ENCODE assay signal across 1 cellular context in the genomic region with DNA sequence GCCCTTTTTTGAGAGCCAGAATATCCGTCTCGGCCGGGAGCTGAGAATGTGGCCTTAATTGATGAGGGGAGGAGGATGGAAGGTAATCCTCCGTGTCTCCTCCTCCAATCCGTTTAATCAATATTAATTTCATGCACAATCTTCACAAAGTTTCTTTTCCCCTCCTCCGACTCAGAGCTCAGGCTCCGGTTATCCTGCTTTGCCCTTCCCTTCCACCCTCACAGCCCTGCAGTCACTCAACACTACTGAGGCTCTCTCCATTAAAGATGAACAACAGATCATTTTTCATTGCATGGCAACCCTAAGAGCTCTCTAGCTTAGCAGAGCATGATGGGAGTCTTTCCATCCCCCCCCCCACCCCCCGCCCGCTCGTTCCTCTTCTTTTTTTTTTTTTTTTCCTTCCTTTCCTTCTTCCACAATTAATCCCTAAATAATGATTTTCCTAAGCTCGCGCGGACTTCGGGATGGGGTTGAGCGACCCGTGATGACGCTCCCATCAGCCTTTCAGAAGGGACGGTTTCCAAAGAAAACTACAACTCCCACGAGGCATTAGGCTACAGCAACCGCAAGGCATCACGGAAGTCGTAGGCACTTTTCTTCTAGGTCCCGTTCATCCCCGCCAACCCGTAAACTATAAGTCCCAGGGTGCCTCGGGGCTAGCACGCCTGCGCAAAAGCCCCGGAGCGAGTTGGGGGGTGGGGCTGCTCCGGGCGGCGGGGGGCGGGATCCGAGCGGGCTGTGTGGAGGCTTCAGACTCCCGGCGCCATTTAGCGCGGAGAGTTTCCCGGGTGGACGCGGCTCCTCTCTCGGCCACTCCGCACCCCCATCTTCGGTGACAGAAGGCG.
TF ChIP-seq lines count a peak whose summit lies in the region.

A gene (plus strand): TSS at position 752 of the 845 bp plus-strand sequence. CDS start 987 bp downstream, outside the sequence.

TF ChIP-seq in K562, 482 proteins besides CTCF, POLR2A, EP300 and RAD21 (continued from another document and continues in another):
- TF ChIP-seq, protein P1, sequence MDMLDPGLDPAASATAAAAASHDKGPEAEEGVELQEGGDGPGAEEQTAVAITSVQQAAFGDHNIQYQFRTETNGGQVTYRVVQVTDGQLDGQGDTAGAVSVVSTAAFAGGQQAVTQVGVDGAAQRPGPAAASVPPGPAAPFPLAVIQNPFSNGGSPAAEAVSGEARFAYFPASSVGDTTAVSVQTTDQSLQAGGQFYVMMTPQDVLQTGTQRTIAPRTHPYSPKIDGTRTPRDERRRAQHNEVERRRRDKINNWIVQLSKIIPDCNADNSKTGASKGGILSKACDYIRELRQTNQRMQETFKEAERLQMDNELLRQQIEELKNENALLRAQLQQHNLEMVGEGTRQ (CRISPR knock-in tag; IDR thresholded peaks at IDR 0.05) = no peak
- TF ChIP-seq, protein P2, sequence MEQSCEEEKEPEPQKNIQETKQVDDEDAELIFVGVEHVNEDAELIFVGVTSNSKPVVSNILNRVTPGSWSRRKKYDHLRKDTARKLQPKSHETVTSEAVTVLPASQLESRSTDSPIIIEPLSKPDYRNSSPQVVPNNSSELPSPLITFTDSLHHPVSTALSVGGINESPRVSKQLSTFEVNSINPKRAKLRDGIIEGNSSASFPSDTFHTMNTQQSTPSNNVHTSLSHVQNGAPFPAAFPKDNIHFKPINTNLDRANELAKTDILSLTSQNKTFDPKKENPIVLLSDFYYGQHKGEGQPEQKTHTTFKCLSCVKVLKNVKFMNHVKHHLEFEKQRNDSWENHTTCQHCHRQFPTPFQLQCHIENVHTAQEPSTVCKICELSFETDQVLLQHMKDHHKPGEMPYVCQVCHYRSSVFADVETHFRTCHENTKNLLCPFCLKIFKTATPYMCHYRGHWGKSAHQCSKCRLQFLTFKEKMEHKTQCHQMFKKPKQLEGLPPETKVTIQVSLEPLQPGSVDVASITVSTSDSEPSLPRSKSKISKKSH (CRISPR knock-in tag; IDR thresholded peaks at IDR 0.05) = no peak
- no peak for TF ChIP-seq IRF2 (CRISPR knock-in tag; IDR thresholded peaks at IDR 0.05)
- no peak for TF ChIP-seq POLR3A (IDR thresholded peaks at IDR 0.05; ENCODE audit: borderline replicate concordance, extremely low read depth, insufficient read depth, insufficient read length)
- TF ChIP-seq, protein P3, sequence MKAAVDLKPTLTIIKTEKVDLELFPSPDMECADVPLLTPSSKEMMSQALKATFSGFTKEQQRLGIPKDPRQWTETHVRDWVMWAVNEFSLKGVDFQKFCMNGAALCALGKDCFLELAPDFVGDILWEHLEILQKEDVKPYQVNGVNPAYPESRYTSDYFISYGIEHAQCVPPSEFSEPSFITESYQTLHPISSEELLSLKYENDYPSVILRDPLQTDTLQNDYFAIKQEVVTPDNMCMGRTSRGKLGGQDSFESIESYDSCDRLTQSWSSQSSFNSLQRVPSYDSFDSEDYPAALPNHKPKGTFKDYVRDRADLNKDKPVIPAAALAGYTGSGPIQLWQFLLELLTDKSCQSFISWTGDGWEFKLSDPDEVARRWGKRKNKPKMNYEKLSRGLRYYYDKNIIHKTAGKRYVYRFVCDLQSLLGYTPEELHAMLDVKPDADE (conservative IDR thresholded peaks at IDR 0.05; ENCODE audit: control insufficient read depth, low read depth, low read length) = peak; percentile 97; the same call in 1 of the 2 replicates
- TF ChIP-seq MAFK (IDR thresholded peaks at IDR 0.05; ENCODE audit: low read length) = no peak
- peak; percentile 30 for TF ChIP-seq GABPA (tag; conservative IDR thresholded peaks at IDR 0.05; ENCODE audit: low read depth)
- TF ChIP-seq TAL1 (IDR thresholded peaks at IDR 0.05) = no peak
- TF ChIP-seq SIN3A (IDR thresholded peaks at IDR 0.05; ENCODE audit: borderline replicate concordance in 2 of 2, control insufficient read depth in 1 of 2, low read depth in 2 of 2, low read length in 2 of 2) = 0 out of 4 replicates have a peak, but pooled peaks of 1 of the 2 experiments have one; percentile 29
- no peak for TF ChIP-seq IFI16 (CRISPR knock-in tag; IDR thresholded peaks at IDR 0.05)
- no peak for TF ChIP-seq ZBTB7A (IDR thresholded peaks at IDR 0.05; ENCODE audit: borderline replicate concordance, control insufficient read depth, low read depth, low read length)
- no peak for TF ChIP-seq NFYB (IDR thresholded peaks at IDR 0.05; ENCODE audit: extremely low read depth, insufficient read length)
- no peak for TF ChIP-seq TRIM24 (IDR thresholded peaks at IDR 0.05)
- no peak for TF ChIP-seq ZNF584 (CRISPR knock-in tag; IDR thresholded peaks at IDR 0.05; ENCODE audit: low read depth)
- TF ChIP-seq, protein P4, sequence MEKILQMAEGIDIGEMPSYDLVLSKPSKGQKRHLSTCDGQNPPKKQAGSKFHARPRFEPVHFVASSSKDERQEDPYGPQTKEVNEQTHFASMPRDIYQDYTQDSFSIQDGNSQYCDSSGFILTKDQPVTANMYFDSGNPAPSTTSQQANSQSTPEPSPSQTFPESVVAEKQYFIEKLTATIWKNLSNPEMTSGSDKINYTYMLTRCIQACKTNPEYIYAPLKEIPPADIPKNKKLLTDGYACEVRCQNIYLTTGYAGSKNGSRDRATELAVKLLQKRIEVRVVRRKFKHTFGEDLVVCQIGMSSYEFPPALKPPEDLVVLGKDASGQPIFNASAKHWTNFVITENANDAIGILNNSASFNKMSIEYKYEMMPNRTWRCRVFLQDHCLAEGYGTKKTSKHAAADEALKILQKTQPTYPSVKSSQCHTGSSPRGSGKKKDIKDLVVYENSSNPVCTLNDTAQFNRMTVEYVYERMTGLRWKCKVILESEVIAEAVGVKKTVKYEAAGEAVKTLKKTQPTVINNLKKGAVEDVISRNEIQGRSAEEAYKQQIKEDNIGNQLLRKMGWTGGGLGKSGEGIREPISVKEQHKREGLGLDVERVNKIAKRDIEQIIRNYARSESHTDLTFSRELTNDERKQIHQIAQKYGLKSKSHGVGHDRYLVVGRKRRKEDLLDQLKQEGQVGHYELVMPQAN (IDR thresholded peaks at IDR 0.05; ENCODE audit: borderline replicate concordance) = no peak
- no peak for TF ChIP-seq TCF7 (IDR thresholded peaks at IDR 0.05; ENCODE audit: borderline replicate concordance)
- no peak for TF ChIP-seq ZNF699 (CRISPR knock-in tag; IDR thresholded peaks at IDR 0.05; ENCODE audit: insufficient replicate concordance)
- TF ChIP-seq RBM25 (IDR thresholded peaks at IDR 0.05; ENCODE audit: low read depth, low read length, severe bottlenecking) = no peak
- no peak for TF ChIP-seq NFRKB (IDR thresholded peaks at IDR 0.05; ENCODE audit: low read depth)
- TF ChIP-seq, protein P5, sequence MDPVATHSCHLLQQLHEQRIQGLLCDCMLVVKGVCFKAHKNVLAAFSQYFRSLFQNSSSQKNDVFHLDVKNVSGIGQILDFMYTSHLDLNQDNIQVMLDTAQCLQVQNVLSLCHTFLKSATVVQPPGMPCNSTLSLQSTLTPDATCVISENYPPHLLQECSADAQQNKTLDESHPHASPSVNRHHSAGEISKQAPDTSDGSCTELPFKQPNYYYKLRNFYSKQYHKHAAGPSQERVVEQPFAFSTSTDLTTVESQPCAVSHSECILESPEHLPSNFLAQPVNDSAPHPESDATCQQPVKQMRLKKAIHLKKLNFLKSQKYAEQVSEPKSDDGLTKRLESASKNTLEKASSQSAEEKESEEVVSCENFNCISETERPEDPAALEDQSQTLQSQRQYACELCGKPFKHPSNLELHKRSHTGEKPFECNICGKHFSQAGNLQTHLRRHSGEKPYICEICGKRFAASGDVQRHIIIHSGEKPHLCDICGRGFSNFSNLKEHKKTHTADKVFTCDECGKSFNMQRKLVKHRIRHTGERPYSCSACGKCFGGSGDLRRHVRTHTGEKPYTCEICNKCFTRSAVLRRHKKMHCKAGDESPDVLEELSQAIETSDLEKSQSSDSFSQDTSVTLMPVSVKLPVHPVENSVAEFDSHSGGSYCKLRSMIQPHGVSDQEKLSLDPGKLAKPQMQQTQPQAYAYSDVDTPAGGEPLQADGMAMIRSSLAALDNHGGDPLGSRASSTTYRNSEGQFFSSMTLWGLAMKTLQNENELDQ (CRISPR knock-in tag; IDR thresholded peaks at IDR 0.05; ENCODE audit: borderline replicate concordance) = no peak
- peak; percentile 80 for TF ChIP-seq GTF2F1 (IDR thresholded peaks at IDR 0.05; ENCODE audit: low read depth, low read length)
- TF ChIP-seq, protein P6, sequence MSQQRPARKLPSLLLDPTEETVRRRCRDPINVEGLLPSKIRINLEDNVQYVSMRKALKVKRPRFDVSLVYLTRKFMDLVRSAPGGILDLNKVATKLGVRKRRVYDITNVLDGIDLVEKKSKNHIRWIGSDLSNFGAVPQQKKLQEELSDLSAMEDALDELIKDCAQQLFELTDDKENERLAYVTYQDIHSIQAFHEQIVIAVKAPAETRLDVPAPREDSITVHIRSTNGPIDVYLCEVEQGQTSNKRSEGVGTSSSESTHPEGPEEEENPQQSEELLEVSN (IDR thresholded peaks at IDR 0.05; ENCODE audit: borderline replicate concordance in 1 of 2, extremely low read depth in 1 of 2, insufficient read depth in 1 of 2, insufficient read length in 1 of 2, low read depth in 1 of 2, low read length in 1 of 2, poor library complexity in 1 of 2, severe bottlenecking in 1 of 2) = no peak
- no peak for TF ChIP-seq POLR2AphosphoS2 (IDR thresholded peaks at IDR 0.05; ENCODE audit: low read length)
- no peak for TF ChIP-seq HLTF (IDR thresholded peaks at IDR 0.05)
- TF ChIP-seq, protein P7, sequence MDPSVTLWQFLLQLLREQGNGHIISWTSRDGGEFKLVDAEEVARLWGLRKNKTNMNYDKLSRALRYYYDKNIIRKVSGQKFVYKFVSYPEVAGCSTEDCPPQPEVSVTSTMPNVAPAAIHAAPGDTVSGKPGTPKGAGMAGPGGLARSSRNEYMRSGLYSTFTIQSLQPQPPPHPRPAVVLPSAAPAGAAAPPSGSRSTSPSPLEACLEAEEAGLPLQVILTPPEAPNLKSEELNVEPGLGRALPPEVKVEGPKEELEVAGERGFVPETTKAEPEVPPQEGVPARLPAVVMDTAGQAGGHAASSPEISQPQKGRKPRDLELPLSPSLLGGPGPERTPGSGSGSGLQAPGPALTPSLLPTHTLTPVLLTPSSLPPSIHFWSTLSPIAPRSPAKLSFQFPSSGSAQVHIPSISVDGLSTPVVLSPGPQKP (CRISPR knock-in tag; IDR thresholded peaks at IDR 0.05) = no peak
- no peak for TF ChIP-seq PYGO2 (tag; IDR thresholded peaks at IDR 0.05)
- TF ChIP-seq EGR1 (conservative IDR thresholded peaks at IDR 0.05) = no peak; the same call in 1 of the 2 replicates
- no peak for TF ChIP-seq TBL1XR1 (IDR thresholded peaks at IDR 0.05; ENCODE audit: low read length in 2 of 2)
- TF ChIP-seq, protein P8, sequence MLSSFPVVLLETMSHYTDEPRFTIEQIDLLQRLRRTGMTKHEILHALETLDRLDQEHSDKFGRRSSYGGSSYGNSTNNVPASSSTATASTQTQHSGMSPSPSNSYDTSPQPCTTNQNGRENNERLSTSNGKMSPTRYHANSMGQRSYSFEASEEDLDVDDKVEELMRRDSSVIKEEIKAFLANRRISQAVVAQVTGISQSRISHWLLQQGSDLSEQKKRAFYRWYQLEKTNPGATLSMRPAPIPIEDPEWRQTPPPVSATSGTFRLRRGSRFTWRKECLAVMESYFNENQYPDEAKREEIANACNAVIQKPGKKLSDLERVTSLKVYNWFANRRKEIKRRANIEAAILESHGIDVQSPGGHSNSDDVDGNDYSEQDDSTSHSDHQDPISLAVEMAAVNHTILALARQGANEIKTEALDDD (IDR thresholded peaks at IDR 0.05) = no peak
- no peak for TF ChIP-seq NEUROD1 (IDR thresholded peaks at IDR 0.05; ENCODE audit: borderline replicate concordance, low read depth, low read length, partially characterized antibody)
- peak; percentile 67; the same call in 1 of the 2 replicates for TF ChIP-seq BACH1 (tag; IDR thresholded peaks at IDR 0.05)
- TF ChIP-seq, protein P9, sequence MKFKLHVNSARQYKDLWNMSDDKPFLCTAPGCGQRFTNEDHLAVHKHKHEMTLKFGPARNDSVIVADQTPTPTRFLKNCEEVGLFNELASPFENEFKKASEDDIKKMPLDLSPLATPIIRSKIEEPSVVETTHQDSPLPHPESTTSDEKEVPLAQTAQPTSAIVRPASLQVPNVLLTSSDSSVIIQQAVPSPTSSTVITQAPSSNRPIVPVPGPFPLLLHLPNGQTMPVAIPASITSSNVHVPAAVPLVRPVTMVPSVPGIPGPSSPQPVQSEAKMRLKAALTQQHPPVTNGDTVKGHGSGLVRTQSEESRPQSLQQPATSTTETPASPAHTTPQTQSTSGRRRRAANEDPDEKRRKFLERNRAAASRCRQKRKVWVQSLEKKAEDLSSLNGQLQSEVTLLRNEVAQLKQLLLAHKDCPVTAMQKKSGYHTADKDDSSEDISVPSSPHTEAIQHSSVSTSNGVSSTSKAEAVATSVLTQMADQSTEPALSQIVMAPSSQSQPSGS (CRISPR knock-in tag; IDR thresholded peaks at IDR 0.05) = no peak
- TF ChIP-seq POLR2B (IDR thresholded peaks at IDR 0.05; ENCODE audit: low read depth, partially characterized antibody) = peak; percentile 78
- TF ChIP-seq EWSR1 (IDR thresholded peaks at IDR 0.05; ENCODE audit: borderline replicate concordance, low read depth, partially characterized antibody) = no peak
- TF ChIP-seq BRF1 (IDR thresholded peaks at IDR 0.05; ENCODE audit: borderline replicate concordance, extremely low read depth, insufficient read length) = no peak
- TF ChIP-seq, protein P10, sequence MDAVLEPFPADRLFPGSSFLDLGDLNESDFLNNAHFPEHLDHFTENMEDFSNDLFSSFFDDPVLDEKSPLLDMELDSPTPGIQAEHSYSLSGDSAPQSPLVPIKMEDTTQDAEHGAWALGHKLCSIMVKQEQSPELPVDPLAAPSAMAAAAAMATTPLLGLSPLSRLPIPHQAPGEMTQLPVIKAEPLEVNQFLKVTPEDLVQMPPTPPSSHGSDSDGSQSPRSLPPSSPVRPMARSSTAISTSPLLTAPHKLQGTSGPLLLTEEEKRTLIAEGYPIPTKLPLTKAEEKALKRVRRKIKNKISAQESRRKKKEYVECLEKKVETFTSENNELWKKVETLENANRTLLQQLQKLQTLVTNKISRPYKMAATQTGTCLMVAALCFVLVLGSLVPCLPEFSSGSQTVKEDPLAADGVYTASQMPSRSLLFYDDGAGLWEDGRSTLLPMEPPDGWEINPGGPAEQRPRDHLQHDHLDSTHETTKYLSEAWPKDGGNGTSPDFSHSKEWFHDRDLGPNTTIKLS (IDR thresholded peaks at IDR 0.05; ENCODE audit: borderline replicate concordance, low read depth) = peak; percentile 52; the same call in 1 of the 2 replicates
- no peak for TF ChIP-seq CBX2 (IDR thresholded peaks at IDR 0.05; ENCODE audit: insufficient read depth, low read length, poor library complexity, severe bottlenecking)
- no peak for TF ChIP-seq SRSF9 (IDR thresholded peaks at IDR 0.05; ENCODE audit: borderline replicate concordance, low read depth, low read length)
- no peak for TF ChIP-seq FOXA3 (CRISPR knock-in tag; conservative IDR thresholded peaks at IDR 0.05 in 1 of 2, IDR thresholded peaks at IDR 0.05 in 1 of 2)
- TF ChIP-seq PPARD (CRISPR knock-in tag; IDR thresholded peaks at IDR 0.05) = no peak
- no peak for TF ChIP-seq PRPF4 (IDR thresholded peaks at IDR 0.05; ENCODE audit: insufficient read depth, low read depth, low read length, poor library complexity, severe bottlenecking)
- TF ChIP-seq SIRT6 (IDR thresholded peaks at IDR 0.05; ENCODE audit: low read depth, low read length) = no peak
- TF ChIP-seq PCBP2 (IDR thresholded peaks at IDR 0.05; ENCODE audit: low read depth, low read length, poor library complexity, severe bottlenecking) = no peak
- TF ChIP-seq ZNF444 (CRISPR knock-in tag; IDR thresholded peaks at IDR 0.05) = no peak
- TF ChIP-seq ZNF830 (CRISPR knock-in tag; IDR thresholded peaks at IDR 0.05) = no peak
